ENCODE assay signal across 1 cellular context in genomic region chr19:3024509-3024869, GRCh38.
TF ChIP-seq lines count a peak whose summit lies in the region.

No MANE protein-coding gene starts in this region.

TF ChIP-seq in GM23338, 12 proteins besides CTCF, POLR2A, EP300 and RAD21:
- TF ChIP-seq ZNF462 (CRISPR knock-in tag; IDR thresholded peaks at IDR 0.05), result no peak
